Comparison of ENCODE assay signal across 1 cellular context in the genomic region with DNA sequence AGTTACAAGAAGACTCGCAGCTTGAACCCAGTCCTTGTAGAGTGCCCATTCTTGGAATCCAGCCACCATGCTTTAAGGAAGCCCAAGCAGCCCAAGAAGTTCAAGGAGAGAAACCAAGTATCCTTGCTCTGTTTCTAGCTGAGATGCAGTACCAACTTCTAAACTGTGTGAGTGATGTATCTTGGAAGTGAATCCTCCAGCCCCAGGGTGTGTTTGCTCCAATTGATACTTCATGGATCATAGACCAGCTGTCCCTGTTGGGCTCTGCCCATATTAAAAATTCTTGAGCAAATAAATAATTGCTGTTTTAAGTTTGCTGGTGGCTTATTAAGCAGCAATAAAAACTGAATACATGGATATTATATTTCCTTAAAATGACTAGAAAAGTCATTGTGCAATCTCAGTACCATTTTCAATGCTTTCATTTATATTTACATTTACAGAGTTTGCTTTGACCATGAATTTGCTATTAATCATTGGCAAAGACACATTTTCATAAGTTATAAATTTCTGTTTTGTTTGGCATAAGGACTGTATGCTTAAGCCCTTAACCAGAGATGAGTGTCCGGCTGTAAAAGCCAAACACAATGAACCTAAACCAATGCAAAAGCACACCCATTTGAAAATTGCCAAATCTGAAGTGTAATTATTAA.
TF ChIP-seq lines count a peak whose summit lies in the region.

No MANE protein-coding gene starts in this region.

TF ChIP-seq in IMR-90, 13 proteins besides CTCF, POLR2A, EP300 and RAD21:
- TF ChIP-seq RCOR1 (IDR thresholded peaks at IDR 0.05; ENCODE audit: insufficient replicate concordance, low read length) (no peak), CEBPB (IDR thresholded peaks at IDR 0.05; ENCODE audit: low read depth, low read length) (peak; percentile 9; the same call in 1 of the 2 replicates)
